In the genomic region with DNA sequence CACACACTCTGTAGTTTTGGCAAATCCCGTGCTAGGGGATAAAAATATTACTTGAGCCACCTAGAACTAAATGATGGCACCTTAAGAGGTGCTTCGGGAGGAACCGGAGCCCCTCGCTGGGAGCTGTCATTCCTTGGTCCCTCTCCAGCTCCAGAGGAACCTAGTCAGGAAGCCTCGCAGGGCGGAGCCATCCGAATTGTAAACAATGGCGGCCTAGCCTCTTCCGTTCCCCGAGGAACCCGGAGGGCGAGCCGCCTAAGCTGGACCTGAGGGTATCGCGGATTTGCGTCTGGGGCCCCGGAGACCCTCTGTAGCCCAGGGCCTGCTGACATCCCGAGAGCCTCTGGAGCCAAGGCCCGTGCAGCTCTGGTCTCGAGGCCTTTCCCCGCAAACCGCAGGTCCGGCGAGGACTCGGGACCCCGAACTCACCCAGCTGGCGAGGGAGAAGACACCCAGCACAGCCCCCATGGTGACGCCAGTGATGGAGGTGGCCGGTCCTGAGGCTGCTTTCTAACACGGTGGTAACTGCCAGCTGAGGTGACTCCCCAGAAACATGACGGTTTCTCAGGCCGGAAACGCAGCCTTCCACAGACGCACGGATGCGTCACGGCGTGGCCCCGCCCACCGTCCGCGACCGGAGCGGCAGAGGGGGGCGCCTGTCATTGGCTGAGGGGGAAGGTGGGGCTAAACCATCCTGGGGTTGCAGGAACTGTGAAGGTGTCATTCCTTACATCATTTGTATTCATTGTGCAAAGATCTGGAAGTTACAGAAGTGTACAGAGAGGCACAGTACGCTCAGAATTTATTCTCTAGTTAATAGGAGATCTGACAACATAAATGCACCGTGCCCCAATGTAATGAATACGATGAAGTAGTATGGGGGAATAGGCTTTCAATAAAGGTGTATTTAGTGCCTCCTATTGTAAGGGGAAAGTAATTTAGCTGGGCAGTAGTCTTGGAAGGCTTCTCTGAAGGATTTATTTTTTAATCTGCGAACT, we compare ENCODE assay signal across 1 cellular context.
A peak's percentile ranks its signal among the peaks of the same experiment; 100 is the strongest.
TF ChIP-seq lines count a peak whose summit lies in the region.

Gene SERINC3, minus strand, starts transcription at position 587 of the 998 bp plus-strand sequence. Its CDS starts 119 bp downstream, at position 468.

TF ChIP-seq in HepG2, 621 proteins besides CTCF, POLR2A, EP300 and RAD21 (continued from another document and continues in another):
- TF ChIP-seq EZH2 (conservative IDR thresholded peaks at IDR 0.05; ENCODE audit: low read depth, low read length) (no peak), ZBTB21 (CRISPR knock-in tag; IDR thresholded peaks at IDR 0.05) (peak; percentile 97), ELF1 (CRISPR knock-in tag; IDR thresholded peaks at IDR 0.05) (peak; percentile 82), DR1 (CRISPR knock-in tag; IDR thresholded peaks at IDR 0.05) (peak; percentile 87; the same call in 1 of the 2 replicates), DPF2 (CRISPR knock-in tag; IDR thresholded peaks at IDR 0.05; ENCODE audit: borderline replicate concordance, low read depth) (peak; percentile 60), ZNF615 (CRISPR knock-in tag; IDR thresholded peaks at IDR 0.05; ENCODE audit: borderline replicate concordance) (0 out of 2 replicates have a peak, but pooled peaks have one; percentile 76), ZIK1 (CRISPR knock-in tag; IDR thresholded peaks at IDR 0.05; ENCODE audit: borderline replicate concordance, low read depth) (peak; percentile 93), CCDC6 (CRISPR knock-in tag; IDR thresholded peaks at IDR 0.05) (peak; percentile 51; the same call in 1 of the 2 replicates), ZNF570 (CRISPR knock-in tag; IDR thresholded peaks at IDR 0.05; ENCODE audit: borderline replicate concordance) (no peak), NKX3-1 (CRISPR knock-in tag; IDR thresholded peaks at IDR 0.05) (peak; percentile 93), ZNF749 (CRISPR knock-in tag; IDR thresholded peaks at IDR 0.05; ENCODE audit: borderline replicate concordance) (no peak), HNRNPH1 (optimal IDR thresholded peaks at IDR 0.05; ENCODE audit: low read depth, low read length) (no peak), HMG20A (CRISPR knock-in tag; IDR thresholded peaks at IDR 0.05; ENCODE audit: borderline replicate concordance) (no peak; the same call in 1 of the 2 replicates), HINFP (CRISPR knock-in tag; IDR thresholded peaks at IDR 0.05; ENCODE audit: low read depth) (peak; percentile 84), ZSCAN30 (CRISPR knock-in tag; IDR thresholded peaks at IDR 0.05) (no peak), GATAD2A (CRISPR knock-in tag; IDR thresholded peaks at IDR 0.05) (peak; percentile 75), MXD4 (CRISPR knock-in tag; IDR thresholded peaks at IDR 0.05) (peak; percentile 90; the same call in 1 of the 2 replicates), ZNF790 (CRISPR knock-in tag; IDR thresholded peaks at IDR 0.05; ENCODE audit: borderline replicate concordance) (peak; percentile 38; the same call in 1 of the 2 replicates), PHF5A (CRISPR knock-in tag; IDR thresholded peaks at IDR 0.05; ENCODE audit: low read depth, unreplicated experiment) (peak; percentile 63), ZNF263 (CRISPR knock-in tag; IDR thresholded peaks at IDR 0.05) (peak; percentile 58; the same call in 1 of the 2 replicates), ZSCAN9 (CRISPR knock-in tag; IDR thresholded peaks at IDR 0.05; ENCODE audit: borderline replicate concordance) (peak; percentile 48; the same call in 1 of the 2 replicates), RFX3 (CRISPR knock-in tag; IDR thresholded peaks at IDR 0.05) (no peak), FOSL1 (CRISPR knock-in tag; IDR thresholded peaks at IDR 0.05; ENCODE audit: borderline replicate concordance) (peak; percentile 65), TIGD3 (CRISPR knock-in tag; IDR thresholded peaks at IDR 0.05; ENCODE audit: borderline replicate concordance) (peak; percentile 97), MAFK (conservative IDR thresholded peaks at IDR 0.05 in 1 of 2, IDR thresholded peaks at IDR 0.05 in 1 of 2; ENCODE audit: low read length in 2 of 2) (no peak), HNRNPUL1 (IDR thresholded peaks at IDR 0.05; ENCODE audit: low read depth, low read length) (no peak), TRIM24 (CRISPR knock-in tag; IDR thresholded peaks at IDR 0.05) (no peak), ZNF777 (CRISPR knock-in tag; IDR thresholded peaks at IDR 0.05) (peak; percentile 44; the same call in 1 of the 2 replicates), NFYB (CRISPR knock-in tag; IDR thresholded peaks at IDR 0.05) (peak; percentile 83), STAT5B (CRISPR knock-in tag; IDR thresholded peaks at IDR 0.05) (no peak), ATF7-NPFF (CRISPR knock-in tag; IDR thresholded peaks at IDR 0.05; ENCODE audit: low read depth) (peak; percentile 86), MZF1 (CRISPR knock-in tag; IDR thresholded peaks at IDR 0.05; ENCODE audit: borderline replicate concordance) (peak; percentile 96), TEAD2 (CRISPR knock-in tag; IDR thresholded peaks at IDR 0.05) (no peak), ZNF331 (CRISPR knock-in tag; IDR thresholded peaks at IDR 0.05) (no peak; the same call in none of the 2 replicates), ZNF136 (CRISPR knock-in tag; IDR thresholded peaks at IDR 0.05; ENCODE audit: low read depth) (no peak; the same call in 1 of the 2 replicates), ZNF674 (CRISPR knock-in tag; IDR thresholded peaks at IDR 0.05; ENCODE audit: low read depth) (no peak), SMAD3 (CRISPR knock-in tag; IDR thresholded peaks at IDR 0.05) (no peak; the same call in 1 of the 2 replicates), NONO (IDR thresholded peaks at IDR 0.05) (no peak), NONO (CRISPR knock-in tag; conservative IDR thresholded peaks at IDR 0.05) (peak; percentile 88), POLR2G (IDR thresholded peaks at IDR 0.05; ENCODE audit: low read depth, low read length) (peak; percentile 95), ZNF589 (CRISPR knock-in tag; conservative IDR thresholded peaks at IDR 0.05) (0 out of 2 replicates have a peak, but pooled peaks have one; percentile 51), ZNF83 (CRISPR knock-in tag; IDR thresholded peaks at IDR 0.05; ENCODE audit: borderline replicate concordance) (peak; percentile 94; the same call in 1 of the 2 replicates), SNAPC2 (CRISPR knock-in tag; IDR thresholded peaks at IDR 0.05) (peak; percentile 98), ZNF629 (CRISPR knock-in tag; conservative IDR thresholded peaks at IDR 0.05) (peak; percentile 49; the same call in 1 of the 2 replicates), ZC3H13 (CRISPR knock-in tag; IDR thresholded peaks at IDR 0.05) (no peak), KMT2B (CRISPR knock-in tag; IDR thresholded peaks at IDR 0.05) (peak; percentile 94), ZNF510 (CRISPR knock-in tag; IDR thresholded peaks at IDR 0.05; ENCODE audit: low read depth) (peak; percentile 98; the same call in 1 of the 2 replicates), GTF2F1 (IDR thresholded peaks at IDR 0.05; ENCODE audit: low read length) (no peak)
- TF ChIP-seq, protein P1, sequence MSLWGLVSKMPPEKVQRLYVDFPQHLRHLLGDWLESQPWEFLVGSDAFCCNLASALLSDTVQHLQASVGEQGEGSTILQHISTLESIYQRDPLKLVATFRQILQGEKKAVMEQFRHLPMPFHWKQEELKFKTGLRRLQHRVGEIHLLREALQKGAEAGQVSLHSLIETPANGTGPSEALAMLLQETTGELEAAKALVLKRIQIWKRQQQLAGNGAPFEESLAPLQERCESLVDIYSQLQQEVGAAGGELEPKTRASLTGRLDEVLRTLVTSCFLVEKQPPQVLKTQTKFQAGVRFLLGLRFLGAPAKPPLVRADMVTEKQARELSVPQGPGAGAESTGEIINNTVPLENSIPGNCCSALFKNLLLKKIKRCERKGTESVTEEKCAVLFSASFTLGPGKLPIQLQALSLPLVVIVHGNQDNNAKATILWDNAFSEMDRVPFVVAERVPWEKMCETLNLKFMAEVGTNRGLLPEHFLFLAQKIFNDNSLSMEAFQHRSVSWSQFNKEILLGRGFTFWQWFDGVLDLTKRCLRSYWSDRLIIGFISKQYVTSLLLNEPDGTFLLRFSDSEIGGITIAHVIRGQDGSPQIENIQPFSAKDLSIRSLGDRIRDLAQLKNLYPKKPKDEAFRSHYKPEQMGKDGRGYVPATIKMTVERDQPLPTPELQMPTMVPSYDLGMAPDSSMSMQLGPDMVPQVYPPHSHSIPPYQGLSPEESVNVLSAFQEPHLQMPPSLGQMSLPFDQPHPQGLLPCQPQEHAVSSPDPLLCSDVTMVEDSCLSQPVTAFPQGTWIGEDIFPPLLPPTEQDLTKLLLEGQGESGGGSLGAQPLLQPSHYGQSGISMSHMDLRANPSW (CRISPR knock-in tag; IDR thresholded peaks at IDR 0.05; ENCODE audit: borderline replicate concordance), result peak; percentile 77; the same call in 1 of the 2 replicates
- TF ChIP-seq, protein P2, sequence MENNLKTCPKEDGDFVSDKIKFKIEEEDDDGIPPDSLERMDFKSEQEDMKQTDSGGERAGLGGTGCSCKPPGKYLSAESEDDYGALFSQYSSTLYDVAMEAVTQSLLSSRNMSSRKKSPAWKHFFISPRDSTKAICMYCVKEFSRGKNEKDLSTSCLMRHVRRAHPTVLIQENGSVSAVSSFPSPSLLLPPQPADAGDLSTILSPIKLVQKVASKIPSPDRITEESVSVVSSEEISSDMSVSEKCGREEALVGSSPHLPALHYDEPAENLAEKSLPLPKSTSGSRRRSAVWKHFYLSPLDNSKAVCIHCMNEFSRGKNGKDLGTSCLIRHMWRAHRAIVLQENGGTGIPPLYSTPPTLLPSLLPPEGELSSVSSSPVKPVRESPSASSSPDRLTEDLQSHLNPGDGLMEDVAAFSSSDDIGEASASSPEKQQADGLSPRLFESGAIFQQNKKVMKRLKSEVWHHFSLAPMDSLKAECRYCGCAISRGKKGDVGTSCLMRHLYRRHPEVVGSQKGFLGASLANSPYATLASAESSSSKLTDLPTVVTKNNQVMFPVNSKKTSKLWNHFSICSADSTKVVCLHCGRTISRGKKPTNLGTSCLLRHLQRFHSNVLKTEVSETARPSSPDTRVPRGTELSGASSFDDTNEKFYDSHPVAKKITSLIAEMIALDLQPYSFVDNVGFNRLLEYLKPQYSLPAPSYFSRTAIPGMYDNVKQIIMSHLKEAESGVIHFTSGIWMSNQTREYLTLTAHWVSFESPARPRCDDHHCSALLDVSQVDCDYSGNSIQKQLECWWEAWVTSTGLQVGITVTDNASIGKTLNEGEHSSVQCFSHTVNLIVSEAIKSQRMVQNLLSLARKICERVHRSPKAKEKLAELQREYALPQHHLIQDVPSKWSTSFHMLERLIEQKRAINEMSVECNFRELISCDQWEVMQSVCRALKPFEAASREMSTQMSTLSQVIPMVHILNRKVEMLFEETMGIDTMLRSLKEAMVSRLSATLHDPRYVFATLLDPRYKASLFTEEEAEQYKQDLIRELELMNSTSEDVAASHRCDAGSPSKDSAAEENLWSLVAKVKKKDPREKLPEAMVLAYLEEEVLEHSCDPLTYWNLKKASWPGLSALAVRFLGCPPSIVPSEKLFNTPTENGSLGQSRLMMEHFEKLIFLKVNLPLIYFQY (CRISPR knock-in tag; IDR thresholded peaks at IDR 0.05; ENCODE audit: borderline replicate concordance), result no peak; the same call in none of the 2 replicates
- TF ChIP-seq, protein P3, sequence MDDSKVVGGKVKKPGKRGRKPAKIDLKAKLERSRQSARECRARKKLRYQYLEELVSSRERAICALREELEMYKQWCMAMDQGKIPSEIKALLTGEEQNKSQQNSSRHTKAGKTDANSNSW (CRISPR knock-in tag; IDR thresholded peaks at IDR 0.05; ENCODE audit: borderline replicate concordance), result peak; percentile 70
- TF ChIP-seq, protein P4, sequence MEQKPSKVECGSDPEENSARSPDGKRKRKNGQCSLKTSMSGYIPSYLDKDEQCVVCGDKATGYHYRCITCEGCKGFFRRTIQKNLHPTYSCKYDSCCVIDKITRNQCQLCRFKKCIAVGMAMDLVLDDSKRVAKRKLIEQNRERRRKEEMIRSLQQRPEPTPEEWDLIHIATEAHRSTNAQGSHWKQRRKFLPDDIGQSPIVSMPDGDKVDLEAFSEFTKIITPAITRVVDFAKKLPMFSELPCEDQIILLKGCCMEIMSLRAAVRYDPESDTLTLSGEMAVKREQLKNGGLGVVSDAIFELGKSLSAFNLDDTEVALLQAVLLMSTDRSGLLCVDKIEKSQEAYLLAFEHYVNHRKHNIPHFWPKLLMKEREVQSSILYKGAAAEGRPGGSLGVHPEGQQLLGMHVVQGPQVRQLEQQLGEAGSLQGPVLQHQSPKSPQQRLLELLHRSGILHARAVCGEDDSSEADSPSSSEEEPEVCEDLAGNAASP (CRISPR knock-in tag; IDR thresholded peaks at IDR 0.05; ENCODE audit: borderline replicate concordance), result no peak; the same call in 1 of the 2 replicates
- TF ChIP-seq, protein P5, sequence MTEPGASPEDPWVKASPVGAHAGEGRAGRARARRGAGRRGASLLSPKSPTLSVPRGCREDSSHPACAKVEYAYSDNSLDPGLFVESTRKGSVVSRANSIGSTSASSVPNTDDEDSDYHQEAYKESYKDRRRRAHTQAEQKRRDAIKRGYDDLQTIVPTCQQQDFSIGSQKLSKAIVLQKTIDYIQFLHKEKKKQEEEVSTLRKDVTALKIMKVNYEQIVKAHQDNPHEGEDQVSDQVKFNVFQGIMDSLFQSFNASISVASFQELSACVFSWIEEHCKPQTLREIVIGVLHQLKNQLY (CRISPR knock-in tag; IDR thresholded peaks at IDR 0.05), result no peak; the same call in 1 of the 2 replicates
- TF ChIP-seq, protein P6, sequence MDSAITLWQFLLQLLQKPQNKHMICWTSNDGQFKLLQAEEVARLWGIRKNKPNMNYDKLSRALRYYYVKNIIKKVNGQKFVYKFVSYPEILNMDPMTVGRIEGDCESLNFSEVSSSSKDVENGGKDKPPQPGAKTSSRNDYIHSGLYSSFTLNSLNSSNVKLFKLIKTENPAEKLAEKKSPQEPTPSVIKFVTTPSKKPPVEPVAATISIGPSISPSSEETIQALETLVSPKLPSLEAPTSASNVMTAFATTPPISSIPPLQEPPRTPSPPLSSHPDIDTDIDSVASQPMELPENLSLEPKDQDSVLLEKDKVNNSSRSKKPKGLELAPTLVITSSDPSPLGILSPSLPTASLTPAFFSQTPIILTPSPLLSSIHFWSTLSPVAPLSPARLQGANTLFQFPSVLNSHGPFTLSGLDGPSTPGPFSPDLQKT (CRISPR knock-in tag; IDR thresholded peaks at IDR 0.05; ENCODE audit: borderline replicate concordance), result 0 out of 2 replicates have a peak, but pooled peaks have one; percentile 84
